In genomic region chr3:150479370-150479769, GRCh38 we compare ENCODE assay signal across 26 cellular contexts.
"Had no signal": no experiment of that assay in that cellular context is flagged by ENCODE, and none has a peak within 500 bp of the region (broad histone marks: within the 10 kb centered on the region; RNA-seq: fewer than 3 reads in every experiment).

No MANE protein-coding gene starts in this region.

- H3K27me3 Mint-ChIP-seq: natural killer cell treated with Interleukin-12 subunit alpha and Interleukin-12 subunit beta and Interleukin-15 and Interleukin-18, amount 100 ng/mL, for 72 hours; progenitor cell of endocrine pancreas; stimulated activated memory B cell treated with anti-CD40 and anti-IgM and Interleukin-4, amounts not matched to agents 10 μg/mL and 1 μg/mL and 100 μg/mL, for 72 hours; stimulated activated naive CD8-positive, alpha-beta T cell treated with anti-CD3 and anti-CD28 coated beads, Interleukin-15, amount 100 ng/mL, for 72 hours; type B pancreatic cell had no signal

- H3K4me1 Mint-ChIP-seq: naive thymus-derived CD8-positive, alpha-beta T cell; neural progenitor cell; stimulated activated memory B cell treated with anti-CD40 and anti-IgM and Interleukin-4, amounts not matched to agents 10 μg/mL and 1 μg/mL and 100 μg/mL, for 72 hours; stimulated activated naive CD8-positive, alpha-beta T cell treated with anti-CD3 and anti-CD28 coated beads, Interleukin-15, amount 100 ng/mL, for 72 hours had no signal

- DNase-seq: naive thymus-derived CD8-positive, alpha-beta T cell; occipital lobe; ovary; posterior cingulate gyrus; psoas muscle; right cardiac atrium; spleen; stimulated activated CD4-positive, alpha-beta T cell treated with anti-CD3 and anti-CD28 coated beads, Interleukin-12 subunit alpha, Interleukin-12 subunit beta, amount 100 ng/mL, for 4 hours; stimulated activated CD4-positive, alpha-beta T cell treated with anti-CD3 and anti-CD28 coated beads, Interleukin-1b, Interleukin-23, amount 100 ng/mL, for 48 hours; stimulated activated CD4-positive, alpha-beta T cell treated with anti-CD3 and anti-CD28 coated beads, Interleukin-4, amount 100 ng/mL, for 1 hour; stimulated activated CD4-positive, alpha-beta T cell treated with anti-CD3 and anti-CD28 coated beads, Interleukin-4, amount 100 ng/mL, for 4 hours; stimulated activated CD8-positive, alpha-beta memory T cell treated with anti-CD3 and anti-CD28 coated beads, Interleukin-4, amount 100 ng/mL, for 48 hours; stimulated activated naive CD4-positive, alpha-beta T cell; stimulated activated naive CD8-positive, alpha-beta T cell treated with anti-CD3 and anti-CD28 coated beads, Interleukin-15, amount 100 ng/mL, for 72 hours; stimulated activated naive CD8-positive, alpha-beta T cell treated with anti-CD3 and anti-CD28 coated beads, Interleukin-15, Interleukin-2, amounts not matched to agents 100 U/mL and 50 U/mL, for 24 hours; substantia nigra; testis; tibial artery; transverse colon; upper lobe of right lung; uterus had no signal

- H3K27ac Mint-ChIP-seq: naive thymus-derived CD8-positive, alpha-beta T cell; natural killer cell treated with Interleukin-12 subunit alpha and Interleukin-12 subunit beta and Interleukin-15 and Interleukin-18, amount 100 ng/mL, for 72 hours; neural progenitor cell; progenitor cell of endocrine pancreas; stimulated activated memory B cell treated with anti-CD40 and anti-IgM and Interleukin-4, amounts not matched to agents 10 μg/mL and 1 μg/mL and 100 μg/mL, for 72 hours; stimulated activated naive CD8-positive, alpha-beta T cell treated with anti-CD3 and anti-CD28 coated beads, Interleukin-15, amount 100 ng/mL, for 72 hours; type B pancreatic cell had no signal

- H3K4me3 Mint-ChIP-seq: naive thymus-derived CD8-positive, alpha-beta T cell; natural killer cell treated with Interleukin-12 subunit alpha and Interleukin-12 subunit beta and Interleukin-15 and Interleukin-18, amount 100 ng/mL, for 72 hours; neural progenitor cell; stimulated activated memory B cell treated with anti-CD40 and anti-IgM and Interleukin-4, amounts not matched to agents 10 μg/mL and 1 μg/mL and 100 μg/mL, for 72 hours; stimulated activated naive CD8-positive, alpha-beta T cell treated with anti-CD3 and anti-CD28 coated beads, Interleukin-15, amount 100 ng/mL, for 72 hours; type B pancreatic cell had no signal
